Comparison of ENCODE assay signal across 24 cellular contexts in the genomic region with DNA sequence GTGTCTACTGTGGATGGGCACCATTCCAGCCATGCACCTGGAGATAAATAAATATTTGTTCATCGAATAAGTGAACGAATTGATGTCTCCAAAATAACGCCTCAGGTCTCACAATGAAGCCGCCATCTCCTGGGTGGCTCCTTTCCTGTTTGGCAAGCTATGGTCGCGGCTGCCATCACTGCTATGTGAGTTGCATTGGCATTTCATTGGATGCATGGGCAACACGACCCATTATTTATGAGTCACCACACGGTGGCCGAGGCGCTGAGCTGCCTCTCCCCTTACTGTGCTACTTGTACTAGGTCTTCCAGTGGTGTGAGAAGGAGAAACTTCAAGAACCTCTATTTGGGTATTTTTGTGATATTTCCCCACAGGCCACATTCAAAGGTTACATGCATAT. TPM values are rescaled to one million over a fixed set of nuclear protein-coding genes. Genes with fewer than 3 reads are reported as not detected.
"Had no signal": no experiment of that assay in that cellular context is flagged by ENCODE, and none has a peak within 500 bp of the region (broad histone marks: within the 10 kb centered on the region; RNA-seq: fewer than 3 reads in every experiment).

No MANE protein-coding gene starts in this region.

- H3K4me3 ChIP-seq: left lung, lower lobe of right lung, psoas muscle, smooth muscle cell, stomach, thyroid gland, upper lobe of left lung, vagina had no signal

- H3K4me1 ChIP-seq: left lung, lower lobe of right lung, parathyroid adenoma, psoas muscle, stomach, upper lobe of left lung, vagina had no signal

- H3K27ac ChIP-seq: left lung, lower lobe of right lung, parathyroid adenoma, psoas muscle, stomach, thyroid gland, upper lobe of left lung, vagina had no signal

- DNase-seq: activated CD4-positive, alpha-beta T cell treated with anti-CD3 and anti-CD28 coated beads for 36 hours; activated CD4-positive, CD25-positive, alpha-beta regulatory T cell; activated CD8-positive, alpha-beta memory T cell treated with anti-CD3 and anti-CD28 coated beads, Interleukin-2, amount 10 ng/mL, durations not matched to agents 7 days and 5 days; activated CD8-positive, alpha-beta T cell treated with anti-CD3 and anti-CD28 coated beads, Interleukin-2, amount 10 ng/mL, durations not matched to agents 7 days and 5 days; activated naive CD4-positive, alpha-beta T cell; activated T-cell treated with anti-CD3 and anti-CD28 coated beads, Interleukin-2, amount 50 U/mL, for 72 hours; dermis blood vessel endothelial cell; effector CD4-positive, alpha-beta T cell; lower lobe of right lung; mesenchymal stem cell; naive thymus-derived CD8-positive, alpha-beta T cell; occipital lobe; psoas muscle; stimulated activated CD4-positive, alpha-beta T cell treated with anti-CD3 and anti-CD28 coated beads, Interleukin-1b, Interleukin-23, amount 100 ng/mL, for 48 hours; stimulated activated CD4-positive, alpha-beta T cell treated with anti-CD3 and anti-CD28 coated beads, Interleukin-4, amount 100 ng/mL, for 4 hours; stimulated activated naive B cell treated with anti-CD40 and anti-IgM and Interleukin-4, amounts not matched to agents 10 μg/mL and 1 μg/mL and 100 μg/mL, for 72 hours; stomach; thyroid gland; upper lobe of left lung had no signal

- H3K27me3 ChIP-seq: left lung, thyroid gland, upper lobe of left lung, vagina had no signal

- H3K9me3 ChIP-seq: left lung, lower lobe of right lung, psoas muscle, stomach, thyroid gland, upper lobe of left lung, vagina had no signal

- H3K36me3 ChIP-seq: left lung, lower lobe of right lung, stomach, thyroid gland, upper lobe of left lung, vagina had no signal

- ATAC-seq: activated CD4-positive, alpha-beta T cell treated with anti-CD3 and anti-CD28 coated beads for 36 hours; activated CD8-positive, alpha-beta memory T cell treated with anti-CD3 and anti-CD28 coated beads, Interleukin-2, amount 10 ng/mL, durations not matched to agents 7 days and 5 days; activated CD8-positive, alpha-beta T cell treated with anti-CD3 and anti-CD28 coated beads, Interleukin-2, amount 10 ng/mL, durations not matched to agents 7 days and 5 days; activated naive CD4-positive, alpha-beta T cell treated with anti-CD3 and anti-CD28 coated beads, Interleukin-2, amount 50 U/mL, for 72 hours; activated T-cell treated with anti-CD3 and anti-CD28 coated beads, Interleukin-2, amount 50 U/mL, for 72 hours; left lung; lower lobe of right lung; naive thymus-derived CD8-positive, alpha-beta T cell; psoas muscle; stimulated activated naive B cell treated with anti-CD40 and anti-IgM and Interleukin-4, amounts not matched to agents 10 μg/mL and 1 μg/mL and 100 μg/mL, for 72 hours had no signal

RNA-seq across cellular contexts. Expression of gene PDE10A, which starts 21.3 kb away (rescaled TPM):
- total RNA-seq: activated CD4-positive, alpha-beta T cell treated with anti-CD3 and anti-CD28 coated beads for 36 hours; activated CD8-positive, alpha-beta memory T cell treated with anti-CD3 and anti-CD28 coated beads, Interleukin-2, amount 10 ng/mL, durations not matched to agents 7 days and 5 days; activated CD8-positive, alpha-beta T cell treated with anti-CD3 and anti-CD28 coated beads, Interleukin-2, amount 10 ng/mL, durations not matched to agents 7 days and 5 days; activated naive CD4-positive, alpha-beta T cell treated with anti-CD3 and anti-CD28 coated beads, Interleukin-2, amount 50 U/mL, for 72 hours; activated T-cell treated with anti-CD3 and anti-CD28 coated beads, Interleukin-2, amount 50 U/mL, for 72 hours; naive thymus-derived CD8-positive, alpha-beta T cell had no signal
